ENCODE assay signal across 8 cellular contexts in the genomic region with DNA sequence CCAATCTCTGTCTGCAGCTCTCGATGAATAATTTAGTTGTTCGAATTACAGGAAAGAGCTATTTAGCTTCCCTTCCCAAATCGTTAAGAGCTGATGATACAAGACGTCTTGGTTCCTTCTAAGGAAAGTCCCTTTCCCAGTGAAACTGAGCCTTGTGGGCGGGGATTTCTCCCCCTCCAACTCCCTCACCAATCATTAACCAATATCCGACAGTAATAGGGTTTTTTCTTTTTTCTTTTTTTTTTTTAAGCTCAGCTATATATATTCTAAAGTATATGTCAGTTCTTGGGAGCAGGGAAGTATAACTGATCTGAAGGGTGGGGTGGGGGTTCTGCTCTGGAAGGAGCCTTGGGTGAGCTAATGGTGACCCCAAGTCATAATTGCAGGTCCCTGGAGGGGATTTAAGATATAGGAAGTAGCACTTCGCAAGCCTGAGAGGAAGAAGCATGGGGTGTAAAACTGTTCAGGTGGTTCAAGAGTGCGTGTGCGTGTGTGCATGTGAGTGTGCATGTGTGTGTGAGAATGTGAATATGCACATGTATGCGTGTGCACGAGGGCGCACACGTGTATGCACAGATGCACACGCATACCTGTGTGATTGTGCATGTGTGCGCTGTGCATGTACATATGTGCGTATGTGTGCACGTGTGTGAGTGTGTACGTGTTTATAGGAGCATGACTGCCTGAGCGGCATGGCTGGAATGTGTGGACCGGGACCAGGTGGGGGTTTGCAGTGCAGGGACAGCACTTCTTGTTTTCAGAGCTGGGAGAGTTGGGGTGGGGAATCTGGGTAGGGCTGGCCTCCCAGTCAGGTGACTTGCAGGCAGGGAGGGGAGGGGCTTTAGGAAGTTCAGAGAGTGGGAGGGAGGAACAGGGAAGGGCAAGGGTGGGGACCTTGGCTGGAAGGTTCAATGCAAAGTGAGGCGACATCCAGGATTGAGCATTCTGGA. TPM values are rescaled to one million over a fixed set of nuclear protein-coding genes. Genes with fewer than 3 reads are reported as not detected.
DNase-seq lines count a peak whose midpoint lies in the region; ATAC-seq, FAIRE-seq and TF ChIP-seq lines count a peak whose summit lies in the region.

No MANE protein-coding gene starts in this region.

- DNase-seq in Right ventricle myocardium superior, result peak; percentile 43
- no peak for DNase-seq in Right ventricle myocardium inferior (ENCODE audit: missing footprints)
- DNase-seq in activated B cell treated with CpG ODN at 0.5 μM for 24 hours, result no peak
- no peak for DNase-seq in keratinocyte (ENCODE audit: low read depth, low spot score)
- DNase-seq in type B pancreatic cell (ENCODE audit: extremely low spot score, unreplicated experiment), result no peak
- DNase-seq in stimulated activated CD4-positive, alpha-beta T cell treated with anti-CD3 and anti-CD28 coated beads, Interleukin-2, amount 100 ng/mL, for 48 hours, result no peak
- DNase-seq in activated CD4-positive, CD25-positive, alpha-beta regulatory T cell (lab: John Stamatoyannopoulos, UW), result no peak
- no peak for DNase-seq in 8988T

- no peaks in the 10 kb centered on the region for H4K20me1 ChIP-seq in keratinocyte (ENCODE audit: control insufficient read depth, extremely low read depth, insufficient read depth, low read length)

- ATAC-seq in Right ventricle myocardium superior (ENCODE audit: poor library complexity), result no peak
- no peak for ATAC-seq in Right ventricle myocardium inferior
- peak; percentile 29 for ATAC-seq in activated B cell treated with CpG ODN at 0.5 μM for 24 hours (ENCODE audit: low read depth)

- no peak overlapping the region for H2AFZ ChIP-seq in keratinocyte (ENCODE audit: control insufficient read depth, low read length)

- TF ChIP-seq CTCF in activated B cell treated with CpG ODN at 0.5 μM for 24 hours (IDR thresholded peaks at IDR 0.05) (no peak), keratinocyte (optimal IDR thresholded peaks at IDR 0.05 in 1 of 3, IDR thresholded peaks at IDR 0.05 in 1 of 3, conservative IDR thresholded peaks at IDR 0.05 in 1 of 3; ENCODE audit: extremely low read depth in 1 of 3, insufficient read depth in 2 of 3, low read length in 3 of 3) (no peak), type B pancreatic cell (conservative IDR thresholded peaks at IDR 0.05) (no peak)

- intact Hi-C loops in Right ventricle myocardium superior (cut with DNase I), result no loop called here
- intact Hi-C loops in Right ventricle myocardium inferior (cut with DNase I), result no loop called here
- intact Hi-C loops in activated B cell treated with CpG ODN at 0.5 μM for 24 hours (cut with micrococcal nuclease), result no loop called here

- dilution Hi-C loops in keratinocyte (cut with MboI; ENCODE audit: extremely low pct_ligation_motif_present, low sequenced_read_pairs), result no loop called here

- H3K36me3 Mint-ChIP-seq in activated B cell treated with CpG ODN at 0.5 μM for 24 hours (ENCODE audit: low read depth), result no peaks in the 10 kb centered on the region
- no peaks in the 10 kb centered on the region for H3K36me3 Mint-ChIP-seq in type B pancreatic cell

- H3K4me3 ChIP-seq in keratinocyte (ENCODE audit: control insufficient read depth in 2 of 3, extremely low read depth in 1 of 3, insufficient read depth in 2 of 3, low read depth in 1 of 3, low read length in 3 of 3), result no peak overlapping the region

- H3K4me1 Mint-ChIP-seq in activated B cell treated with CpG ODN at 0.5 μM for 24 hours, result peaks cover 46% of the 10 kb centered on the region
- H3K4me1 Mint-ChIP-seq in type B pancreatic cell (ENCODE audit: unreplicated experiment), result peaks cover 26% of the 10 kb centered on the region

- H3K79me2 ChIP-seq in keratinocyte (ENCODE audit: control insufficient read depth, insufficient read depth, low read length), result no peaks in the 10 kb centered on the region

- H3K9me3 Mint-ChIP-seq in activated B cell treated with CpG ODN at 0.5 μM for 24 hours, result no peaks in the 10 kb centered on the region
- H3K9me3 Mint-ChIP-seq in type B pancreatic cell, result no peaks in the 10 kb centered on the region

- FAIRE-seq in keratinocyte (lab: Jason Lieb, UNC), result no peak

- H3K27ac Mint-ChIP-seq in activated B cell treated with CpG ODN at 0.5 μM for 24 hours (peak overlapping the region; percentile 65), type B pancreatic cell (peak overlapping the region; percentile 91)

- peak overlapping the region; percentile 65 for H3K9ac ChIP-seq in keratinocyte (ENCODE audit: control insufficient read depth, extremely low read depth, insufficient read depth, low read length)

- H3K27me3 Mint-ChIP-seq in activated B cell treated with CpG ODN at 0.5 μM for 24 hours (peaks cover 6% of the 10 kb centered on the region), type B pancreatic cell (peaks cover 9% of the 10 kb centered on the region)

- H3K4me3 Mint-ChIP-seq in activated B cell treated with CpG ODN at 0.5 μM for 24 hours (peak overlapping the region; percentile 36), type B pancreatic cell (peak overlapping the region; percentile 78)

- H3K4me1 ChIP-seq in keratinocyte (ENCODE audit: control insufficient read depth, extremely low read depth, insufficient read depth, low read length), result peaks cover 41% of the 10 kb centered on the region

- POLR2A ChIA-PET in activated B cell treated with CpG ODN at 0.5 μM for 24 hours (lab: Charles Lee), result interaction anchor here (0.5 to 3.5 kb wide), 12 partner anchors 18 to 176 kb away, joined by 3 to 21 read pairs (median 5); partner anchors contain the start of gene SOCS3

- peak overlapping the region; percentile 80 for H3K27ac ChIP-seq in keratinocyte (ENCODE audit: control insufficient read depth, insufficient read depth, low read length)

- peak overlapping the region; percentile 58 for H3K4me2 ChIP-seq in keratinocyte (ENCODE audit: control insufficient read depth, extremely low read depth, insufficient read depth, low read depth, low read length)

- CTCF ChIA-PET in activated B cell treated with CpG ODN at 0.5 μM for 24 hours (lab: Charles Lee), result interaction anchor here (0.7 to 1.7 kb wide), 5 partner anchors 28 to 43 kb away, joined by 3 to 6 read pairs (median 4); partner anchors contain the start of gene SOCS3

- no peaks in the 10 kb centered on the region for H3K36me3 ChIP-seq in keratinocyte (ENCODE audit: control insufficient read depth in 2 of 2, extremely low read depth in 1 of 2, insufficient read depth in 2 of 2, low read length in 2 of 2)

- H3K27me3 ChIP-seq in keratinocyte (ENCODE audit: control insufficient read depth, extremely low read depth, insufficient read depth, low read length), result no peaks in the 10 kb centered on the region

- H3K9me3 ChIP-seq in keratinocyte (ENCODE audit: control insufficient read depth, low read depth, low read length), result no peaks in the 10 kb centered on the region

- no peaks in the 10 kb centered on the region for H3K9me1 ChIP-seq in keratinocyte (ENCODE audit: control insufficient read depth, extremely low read depth, insufficient read depth, low read length)

RNA-seq across cellular contexts. Expression of gene SOCS3, which starts 42.7 kb away (rescaled TPM):
- total RNA-seq in Right ventricle myocardium superior (10.5 TPM), Right ventricle myocardium inferior (12.2 TPM), activated B cell treated with CpG ODN at 0.5 μM for 24 hours (79.9 and 80.9 TPM in 2 replicates), type B pancreatic cell (ENCODE audit: low replicate concordance) (16.9 and 21.1 TPM in 2 replicates)
- 2.7 to 16.5 TPM (median 9.4 TPM) in 3 replicates for polyA plus RNA-seq in keratinocyte
- 0.62 TPM for polyA plus RNA-seq in keratinocyte (2011; ENCODE audit: low read depth)
- polyA plus RNA-seq in keratinocyte (2011; cell fraction: cytosol; rRNA removed), result 5.3 and 9.8 TPM in 2 replicates
- 42.9 and 46.8 TPM in 2 replicates for polyA plus RNA-seq in keratinocyte (2011; cell fraction: nucleus; rRNA removed)
- 1.8 and 2.4 TPM in 2 replicates for polyA plus RNA-seq in keratinocyte (2012; ENCODE audit: low replicate concordance)
- 2.3 to 8.1 TPM (median 4.7 TPM) in 3 replicates for polyA minus RNA-seq in keratinocyte
- polyA minus RNA-seq in keratinocyte (2011; cell fraction: cytosol; rRNA and poly(A)+ RNA removed), result 13.0 TPM
- 28.2 and 31.1 TPM in 2 replicates for polyA minus RNA-seq in keratinocyte (2011; cell fraction: nucleus; rRNA and poly(A)+ RNA removed)
